In the genomic region with DNA sequence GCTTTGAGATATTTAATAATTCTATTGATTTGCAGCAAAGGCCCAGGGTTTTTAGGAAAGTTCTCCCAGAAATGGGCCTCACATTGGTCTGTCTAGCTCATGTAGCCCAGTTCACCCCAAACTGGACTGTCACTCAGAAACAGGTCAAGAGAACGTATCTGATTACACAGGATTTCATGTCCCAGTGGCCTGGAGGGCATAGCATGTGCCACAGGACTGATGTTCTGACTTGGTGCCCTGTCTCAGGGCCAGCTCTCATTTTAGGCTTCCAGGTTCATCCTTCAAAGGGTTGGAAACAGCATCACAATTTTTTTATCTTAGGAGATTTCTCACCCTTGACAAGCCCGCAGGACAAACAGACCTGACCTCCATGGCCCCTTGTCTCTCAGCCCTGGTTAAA, we compare ENCODE assay signal across 28 cellular contexts.
"Had no signal": no experiment of that assay in that cellular context is flagged by ENCODE, and none has a peak within 500 bp of the region (broad histone marks: within the 10 kb centered on the region; RNA-seq: fewer than 3 reads in every experiment).

No MANE protein-coding gene starts in this region.

- ATAC-seq: activated CD4-positive, CD25-positive, alpha-beta regulatory T cell treated with anti-CD3 and anti-CD28 coated beads, Interleukin-2, amount 50 U/mL, for 24 hours; activated CD8-positive, alpha-beta T cell treated with anti-CD3 and anti-CD28 coated beads for 36 hours; activated T-cell treated with anti-CD3 and anti-CD28 coated beads, Interleukin-2, amount 50 U/mL, for 4 hours; activated T-helper 17 cell treated with anti-CD3 and anti-CD28 coated beads, Interleukin-2, amount 50 U/mL, for 72 hours; T-helper 17 cell had no signal

- H3K4me1 ChIP-seq: colonic mucosa had no signal

- DNase-seq: activated B cell treated with CpG ODN at 0.5 μM for 24 hours; activated CD4-positive, alpha-beta T cell treated with anti-CD3 and anti-CD28 coated beads for 48 hours; activated CD4-positive, alpha-beta T cell treated with anti-CD3 and anti-CD28 coated beads, Interleukin-2, amount 50 U/mL, for 1 hour; activated CD4-positive, alpha-beta T cell treated with anti-CD3 and anti-CD28 coated beads, Interleukin-2, amount 50 U/mL, for 48 hours; activated CD8-positive, alpha-beta memory T cell treated with anti-CD3 and anti-CD28 coated beads for 24 hours; activated CD8-positive, alpha-beta T cell treated with anti-CD3 and anti-CD28 coated beads for 36 hours; activated effector memory CD4-positive, alpha-beta T cell treated with Interleukin-2 at 50 U/mL for 16 hours; activated gamma-delta T cell treated with Interleukin-2 at 50 U/mL for 16 hours; activated naive CD4-positive, alpha-beta T cell treated with anti-CD3 and anti-CD28 coated beads, Interleukin-2, amount 50 U/mL, for 16 hours; activated naive CD4-positive, alpha-beta T cell treated with Interleukin-2 at 50 U/mL for 16 hours; activated T-cell treated with anti-CD3 and anti-CD28 coated beads, Interleukin-2, amount 50 U/mL, for 4 hours; amniotic stem cell; anterior cingulate cortex; brain microvascular endothelial cell; central memory CD4-positive, alpha-beta T cell; cerebellar nuclear complex; colonic mucosa; effector CD8-positive, alpha-beta T cell; esophagus squamous epithelium; foreskin melanocyte; SW 1271; T-helper 1 cell; T-helper 17 cell; T1000; WERI-Rb-1 had no signal

- H3K27me3 ChIP-seq: brain microvascular endothelial cell, colonic mucosa, esophagus squamous epithelium had no signal

- H3K36me3 ChIP-seq: brain microvascular endothelial cell, colonic mucosa, esophagus squamous epithelium, WERI-Rb-1 had no signal

- H3K9me3 ChIP-seq: colonic mucosa had no signal

- H3K27ac ChIP-seq: brain microvascular endothelial cell, colonic mucosa, epithelial cell of prostate, esophagus squamous epithelium, WERI-Rb-1 had no signal

- H3K4me3 ChIP-seq: colonic mucosa, esophagus squamous epithelium had no signal
